12 cellular contexts compared by ENCODE assay signal in genomic region chr2:124810132-124810531, GRCh38.
DNase-seq lines count a peak whose midpoint lies in the region; ATAC-seq, FAIRE-seq and TF ChIP-seq lines count a peak whose summit lies in the region.
"Had no signal": no experiment of that assay in that cellular context is flagged by ENCODE, and none has a peak within 500 bp of the region (broad histone marks: within the 10 kb centered on the region; RNA-seq: fewer than 3 reads in every experiment).

No MANE protein-coding gene starts in this region.

- no peaks in the 10 kb centered on the region for H3K27me3 ChIP-seq in hepatocyte
- H3K27me3 ChIP-seq: BLaER1, neutrophil had no signal

- intact Hi-C loops in activated CD4-positive, alpha-beta T cell treated with anti-CD3 and anti-CD28 coated beads, Interleukin-2, amount 10 ng/mL, durations not matched to agents 24 days and 14 days (cut with micrococcal nuclease): no loop called here

- no peak overlapping the region for H3K4me3 Mint-ChIP-seq in activated CD4-positive, alpha-beta T cell treated with anti-CD3 and anti-CD28 coated beads, Interleukin-2, amount 10 ng/mL, durations not matched to agents 24 days and 14 days

- H3K4me3 ChIP-seq in hepatocyte: no peak overlapping the region
- H3K4me3 ChIP-seq: BLaER1 had no signal

- WGBS in hepatocyte (ENCODE audit: low lambda C conversion rate, missing lambda C conversion rate): 13% methylated on average over 4 of the region's 4 CpGs

- no peaks in the 10 kb centered on the region for H3K36me3 Mint-ChIP-seq in activated CD4-positive, alpha-beta T cell treated with anti-CD3 and anti-CD28 coated beads, Interleukin-2, amount 10 ng/mL, durations not matched to agents 24 days and 14 days (ENCODE audit: low read depth)

- no peak overlapping the region for H3K27ac Mint-ChIP-seq in activated CD4-positive, alpha-beta T cell treated with anti-CD3 and anti-CD28 coated beads, Interleukin-2, amount 10 ng/mL, durations not matched to agents 24 days and 14 days
- H3K27ac Mint-ChIP-seq: activated T-helper 2 cell treated with anti-CD3 and anti-CD28 coated beads, Interferon-gamma antibody, Interleukin-2, Interleukin-4, amounts not matched to agents 10 μg/mL and 5 μg/mL and 100 μg/mL, durations not matched to agents 14 hours and 24 hours and 36 hours had no signal

- no peaks in the 10 kb centered on the region for H3K27me3 Mint-ChIP-seq in activated CD4-positive, alpha-beta T cell treated with anti-CD3 and anti-CD28 coated beads, Interleukin-2, amount 10 ng/mL, durations not matched to agents 24 days and 14 days

- H2AFZ ChIP-seq in hepatocyte: no peak overlapping the region

- no peaks in the 10 kb centered on the region for H4K20me1 ChIP-seq in hepatocyte (ENCODE audit: insufficient read depth, poor library complexity, severe bottlenecking)
- H4K20me1 ChIP-seq: BLaER1 had no signal

- H3K36me3 ChIP-seq in hepatocyte (replicated peaks; ENCODE audit: insufficient read depth, low read depth): no peaks in the 10 kb centered on the region
- H3K36me3 ChIP-seq: BLaER1, neutrophil had no signal

- FAIRE-seq in urothelium cell line (lab: Jason Lieb, UNC): no peak

- H3K4me1 Mint-ChIP-seq in activated CD4-positive, alpha-beta T cell treated with anti-CD3 and anti-CD28 coated beads, Interleukin-2, amount 10 ng/mL, durations not matched to agents 24 days and 14 days: no peaks in the 10 kb centered on the region

- H3K9me3 Mint-ChIP-seq in activated CD4-positive, alpha-beta T cell treated with anti-CD3 and anti-CD28 coated beads, Interleukin-2, amount 10 ng/mL, durations not matched to agents 24 days and 14 days: peaks cover 10% of the 10 kb centered on the region

- peak; percentile 27 for DNase-seq in activated CD4-positive, alpha-beta T cell treated with anti-CD3 and anti-CD28 coated beads, Interleukin-2, amount 10 ng/mL, durations not matched to agents 24 days and 14 days
- no peak for DNase-seq in activated CD4-positive, alpha-beta T cell treated with anti-CD3 and anti-CD28 coated beads for 4 hours
- DNase-seq in RPMI7951 (ENCODE audit: low read depth): peak; percentile 18
- DNase-seq in hepatocyte (ENCODE audit: low spot score): peak; percentile 70
- peak; percentile 48 for DNase-seq in urothelium cell line (ENCODE audit: low spot score)
- DNase-seq in stimulated activated CD4-positive, alpha-beta T cell treated with anti-CD3 and anti-CD28 coated beads, Interleukin-12 subunit alpha, Interleukin-12 subunit beta, amount 100 ng/mL, for 4 hours: no peak
- DNase-seq in stimulated activated CD4-positive, alpha-beta T cell treated with anti-CD3 and anti-CD28 coated beads, Interleukin-2, amount 100 ng/mL, for 48 hours: no peak

- H3K27ac ChIP-seq in hepatocyte: no peak overlapping the region
- H3K27ac ChIP-seq: BLaER1, epithelial cell of prostate, neutrophil had no signal

- no peaks in the 10 kb centered on the region for H3K9me2 ChIP-seq in hepatocyte (replicated peaks; ENCODE audit: insufficient read depth)

- no peaks in the 10 kb centered on the region for H3K9me3 ChIP-seq in hepatocyte (ENCODE audit: low read depth)
- H3K9me3 ChIP-seq: BLaER1, neutrophil had no signal

- no peak overlapping the region for H3K4me2 ChIP-seq in hepatocyte
- H3K4me2 ChIP-seq: BLaER1 had no signal

- H3K79me2 ChIP-seq in hepatocyte: no peaks in the 10 kb centered on the region

- H3K4me1 ChIP-seq in hepatocyte (ENCODE audit: insufficient read depth): peaks cover 4% of the 10 kb centered on the region
- H3K4me1 ChIP-seq: BLaER1 had no signal

- no peak for ATAC-seq in GM18498 (IDR thresholded peaks at IDR 0.05; ENCODE audit: unreplicated experiment)

- TF ChIP-seq CTCF in hepatocyte (IDR thresholded peaks at IDR 0.05; ENCODE audit: poor library complexity): peak; percentile 62

Comparison
In these comparisons a context has a peak if more than half of its experiments do, and no peak if none do; other contexts are left out.
1. DNase-seq: peak in activated CD4-positive, alpha-beta T cell treated with anti-CD3 and anti-CD28 coated beads, Interleukin-2, amount 10 ng/mL, durations not matched to agents 24 days and 14 days (single experiment), RPMI7951 (single experiment), hepatocyte (single experiment) and urothelium cell line (single experiment); none in activated CD4-positive, alpha-beta T cell treated with anti-CD3 and anti-CD28 coated beads for 4 hours (0 of 2), stimulated activated CD4-positive, alpha-beta T cell treated with anti-CD3 and anti-CD28 coated beads, Interleukin-12 subunit alpha, Interleukin-12 subunit beta, amount 100 ng/mL, for 4 hours (single experiment) and stimulated activated CD4-positive, alpha-beta T cell treated with anti-CD3 and anti-CD28 coated beads, Interleukin-2, amount 100 ng/mL, for 48 hours (0 of 2).